In genomic region chr5:32545102-32545847, GRCh38 we compare ENCODE assay signal across 16 cellular contexts.
"Had no signal": no experiment of that assay in that cellular context is flagged by ENCODE, and none has a peak within 500 bp of the region (broad histone marks: within the 10 kb centered on the region; RNA-seq: fewer than 3 reads in every experiment).

No MANE protein-coding gene starts in this region.

- H3K27ac ChIP-seq: hepatocyte, left ventricle myocardium inferior, right atrium auricular region, transverse colon, WERI-Rb-1 had no signal

- H3K9me3 ChIP-seq: left ventricle myocardium inferior, right atrium auricular region, transverse colon had no signal

- H3K27me3 ChIP-seq: hepatocyte, right atrium auricular region, transverse colon had no signal

- H3K4me3 ChIP-seq: hepatocyte, left ventricle myocardium inferior, right atrium auricular region, skin epidermis, transverse colon had no signal

- H2AFZ ChIP-seq: hepatocyte had no signal

- DNase-seq: activated CD4-positive, alpha-beta memory T cell treated with anti-CD3 and anti-CD28 coated beads for 36 hours; activated CD4-positive, alpha-beta T cell treated with anti-CD3 and anti-CD28 coated beads for 36 hours; activated effector memory CD4-positive, alpha-beta T cell treated with anti-CD3 and anti-CD28 coated beads, Interleukin-2, amount 50 U/mL, for 16 hours; activated T-cell treated with anti-CD3 and anti-CD28 coated beads, Interleukin-2, amount 50 U/mL, for 4 hours; caudate nucleus; kidney; left ventricle myocardium inferior; naive thymus-derived CD8-positive, alpha-beta T cell; stimulated activated CD4-positive, alpha-beta T cell treated with anti-CD3 and anti-CD28 coated beads, Interleukin-15, amount 100 ng/mL, for 24 hours; stimulated activated CD4-positive, alpha-beta T cell treated with anti-CD3 and anti-CD28 coated beads, Interleukin-4, amount 100 ng/mL, for 1 hour; stimulated activated naive CD4-positive, alpha-beta T cell; transverse colon; WERI-Rb-1 had no signal

- H3K36me3 ChIP-seq: left ventricle myocardium inferior, right atrium auricular region, transverse colon, WERI-Rb-1 had no signal

- H3K4me1 ChIP-seq: left ventricle myocardium inferior, right atrium auricular region, transverse colon had no signal

- ATAC-seq: activated CD4-positive, alpha-beta T cell treated with anti-CD3 and anti-CD28 coated beads for 36 hours; activated T-cell treated with anti-CD3 and anti-CD28 coated beads, Interleukin-2, amount 50 U/mL, for 4 hours; naive thymus-derived CD8-positive, alpha-beta T cell had no signal

- H3K4me2 ChIP-seq: hepatocyte had no signal
